20 cellular contexts compared by ENCODE assay signal in genomic region chr6:160795716-160796115, GRCh38.
"Had no signal": no experiment of that assay in that cellular context is flagged by ENCODE, and none has a peak within 500 bp of the region (broad histone marks: within the 10 kb centered on the region; RNA-seq: fewer than 3 reads in every experiment).

No MANE protein-coding gene starts in this region.

- H3K27me3 ChIP-seq: colonic mucosa, esophagus muscularis mucosa, left lung, sigmoid colon, spleen, testis, upper lobe of right lung had no signal

- DNase-seq: activated B cell treated with CpG ODN at 0.5 μM for 24 hours; activated CD4-positive, alpha-beta memory T cell treated with anti-CD3 and anti-CD28 coated beads for 36 hours; activated CD4-positive, alpha-beta T cell treated with anti-CD3 and anti-CD28 coated beads for 4 hours; activated gamma-delta T cell treated with Interleukin-2 at 50 U/mL for 16 hours; activated naive CD8-positive, alpha-beta T cell treated with anti-CD3 and anti-CD28 coated beads for 36 hours; activated T-cell treated with anti-CD3 and anti-CD28 coated beads for 4 hours; amniotic stem cell; colonic mucosa; kidney; left lung; occipital lobe; posterior cingulate gyrus; sigmoid colon; spleen; stimulated activated CD4-positive, alpha-beta T cell treated with anti-CD3 and anti-CD28 coated beads, Interleukin-4, amount 100 ng/mL, for 4 hours; T-cell; testis; upper lobe of right lung had no signal

- H3K36me3 ChIP-seq: colonic mucosa, esophagus muscularis mucosa, left lung, sigmoid colon, spleen, upper lobe of right lung had no signal

- ATAC-seq: left lung; stimulated activated memory B cell treated with anti-CD40 and anti-IgM and Interleukin-4, amounts not matched to agents 10 μg/mL and 1 μg/mL and 100 μg/mL, for 72 hours; T-cell; upper lobe of right lung had no signal

- H3K4me3 ChIP-seq: colonic mucosa, esophagus muscularis mucosa, left lung, sigmoid colon, spleen, testis, upper lobe of right lung had no signal
